1 cellular context compared by ENCODE assay signal in the genomic region with DNA sequence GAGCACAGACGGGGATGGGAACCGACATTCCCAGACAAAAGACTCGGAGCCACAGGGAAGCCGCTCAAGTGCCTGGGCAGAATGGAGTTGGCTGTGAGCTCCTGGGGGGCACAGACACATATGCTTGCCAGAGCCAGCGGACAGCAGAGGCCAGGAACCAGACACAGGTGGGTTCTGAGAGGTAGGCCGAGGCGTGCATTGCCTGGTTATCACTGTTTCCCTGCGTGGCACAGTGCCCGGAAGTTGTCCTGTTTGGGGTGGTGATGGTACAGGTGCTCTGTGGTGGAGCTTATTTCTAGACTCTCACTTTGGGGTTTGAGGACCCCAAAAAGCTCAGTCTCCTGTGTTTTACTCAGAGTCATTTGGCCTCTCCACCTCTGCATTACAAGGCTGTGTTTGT.
TF ChIP-seq lines count a peak whose summit lies in the region.

No MANE protein-coding gene starts in this region.

TF ChIP-seq in WTC11, 78 proteins besides CTCF, POLR2A, EP300 and RAD21:
- TF ChIP-seq, protein P1, sequence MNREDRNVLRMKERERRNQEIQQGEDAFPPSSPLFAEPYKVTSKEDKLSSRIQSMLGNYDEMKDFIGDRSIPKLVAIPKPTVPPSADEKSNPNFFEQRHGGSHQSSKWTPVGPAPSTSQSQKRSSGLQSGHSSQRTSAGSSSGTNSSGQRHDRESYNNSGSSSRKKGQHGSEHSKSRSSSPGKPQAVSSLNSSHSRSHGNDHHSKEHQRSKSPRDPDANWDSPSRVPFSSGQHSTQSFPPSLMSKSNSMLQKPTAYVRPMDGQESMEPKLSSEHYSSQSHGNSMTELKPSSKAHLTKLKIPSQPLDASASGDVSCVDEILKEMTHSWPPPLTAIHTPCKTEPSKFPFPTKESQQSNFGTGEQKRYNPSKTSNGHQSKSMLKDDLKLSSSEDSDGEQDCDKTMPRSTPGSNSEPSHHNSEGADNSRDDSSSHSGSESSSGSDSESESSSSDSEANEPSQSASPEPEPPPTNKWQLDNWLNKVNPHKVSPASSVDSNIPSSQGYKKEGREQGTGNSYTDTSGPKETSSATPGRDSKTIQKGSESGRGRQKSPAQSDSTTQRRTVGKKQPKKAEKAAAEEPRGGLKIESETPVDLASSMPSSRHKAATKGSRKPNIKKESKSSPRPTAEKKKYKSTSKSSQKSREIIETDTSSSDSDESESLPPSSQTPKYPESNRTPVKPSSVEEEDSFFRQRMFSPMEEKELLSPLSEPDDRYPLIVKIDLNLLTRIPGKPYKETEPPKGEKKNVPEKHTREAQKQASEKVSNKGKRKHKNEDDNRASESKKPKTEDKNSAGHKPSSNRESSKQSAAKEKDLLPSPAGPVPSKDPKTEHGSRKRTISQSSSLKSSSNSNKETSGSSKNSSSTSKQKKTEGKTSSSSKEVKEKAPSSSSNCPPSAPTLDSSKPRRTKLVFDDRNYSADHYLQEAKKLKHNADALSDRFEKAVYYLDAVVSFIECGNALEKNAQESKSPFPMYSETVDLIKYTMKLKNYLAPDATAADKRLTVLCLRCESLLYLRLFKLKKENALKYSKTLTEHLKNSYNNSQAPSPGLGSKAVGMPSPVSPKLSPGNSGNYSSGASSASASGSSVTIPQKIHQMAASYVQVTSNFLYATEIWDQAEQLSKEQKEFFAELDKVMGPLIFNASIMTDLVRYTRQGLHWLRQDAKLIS (CRISPR knock-in tag; IDR thresholded peaks at IDR 0.05; ENCODE audit: borderline replicate concordance) = no peak
- TF ChIP-seq FOXP1 (CRISPR knock-in tag; IDR thresholded peaks at IDR 0.05; ENCODE audit: borderline replicate concordance) (no peak), IRF2 (CRISPR knock-in tag; IDR thresholded peaks at IDR 0.05; ENCODE audit: borderline replicate concordance, low read depth) (no peak), NFYB (CRISPR knock-in tag; conservative IDR thresholded peaks at IDR 0.05; ENCODE audit: low read depth) (no peak), MXD4 (CRISPR knock-in tag; IDR thresholded peaks at IDR 0.05; ENCODE audit: borderline replicate concordance) (no peak), SP1 (CRISPR knock-in tag; conservative IDR thresholded peaks at IDR 0.05) (no peak), GRHL2 (CRISPR knock-in tag; IDR thresholded peaks at IDR 0.05; ENCODE audit: insufficient replicate concordance, severe bottlenecking) (no peak)
- TF ChIP-seq, protein P2, sequence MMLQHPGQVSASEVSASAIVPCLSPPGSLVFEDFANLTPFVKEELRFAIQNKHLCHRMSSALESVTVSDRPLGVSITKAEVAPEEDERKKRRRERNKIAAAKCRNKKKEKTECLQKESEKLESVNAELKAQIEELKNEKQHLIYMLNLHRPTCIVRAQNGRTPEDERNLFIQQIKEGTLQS (CRISPR knock-in tag; conservative IDR thresholded peaks at IDR 0.05) = no peak
- TF ChIP-seq, protein P3, sequence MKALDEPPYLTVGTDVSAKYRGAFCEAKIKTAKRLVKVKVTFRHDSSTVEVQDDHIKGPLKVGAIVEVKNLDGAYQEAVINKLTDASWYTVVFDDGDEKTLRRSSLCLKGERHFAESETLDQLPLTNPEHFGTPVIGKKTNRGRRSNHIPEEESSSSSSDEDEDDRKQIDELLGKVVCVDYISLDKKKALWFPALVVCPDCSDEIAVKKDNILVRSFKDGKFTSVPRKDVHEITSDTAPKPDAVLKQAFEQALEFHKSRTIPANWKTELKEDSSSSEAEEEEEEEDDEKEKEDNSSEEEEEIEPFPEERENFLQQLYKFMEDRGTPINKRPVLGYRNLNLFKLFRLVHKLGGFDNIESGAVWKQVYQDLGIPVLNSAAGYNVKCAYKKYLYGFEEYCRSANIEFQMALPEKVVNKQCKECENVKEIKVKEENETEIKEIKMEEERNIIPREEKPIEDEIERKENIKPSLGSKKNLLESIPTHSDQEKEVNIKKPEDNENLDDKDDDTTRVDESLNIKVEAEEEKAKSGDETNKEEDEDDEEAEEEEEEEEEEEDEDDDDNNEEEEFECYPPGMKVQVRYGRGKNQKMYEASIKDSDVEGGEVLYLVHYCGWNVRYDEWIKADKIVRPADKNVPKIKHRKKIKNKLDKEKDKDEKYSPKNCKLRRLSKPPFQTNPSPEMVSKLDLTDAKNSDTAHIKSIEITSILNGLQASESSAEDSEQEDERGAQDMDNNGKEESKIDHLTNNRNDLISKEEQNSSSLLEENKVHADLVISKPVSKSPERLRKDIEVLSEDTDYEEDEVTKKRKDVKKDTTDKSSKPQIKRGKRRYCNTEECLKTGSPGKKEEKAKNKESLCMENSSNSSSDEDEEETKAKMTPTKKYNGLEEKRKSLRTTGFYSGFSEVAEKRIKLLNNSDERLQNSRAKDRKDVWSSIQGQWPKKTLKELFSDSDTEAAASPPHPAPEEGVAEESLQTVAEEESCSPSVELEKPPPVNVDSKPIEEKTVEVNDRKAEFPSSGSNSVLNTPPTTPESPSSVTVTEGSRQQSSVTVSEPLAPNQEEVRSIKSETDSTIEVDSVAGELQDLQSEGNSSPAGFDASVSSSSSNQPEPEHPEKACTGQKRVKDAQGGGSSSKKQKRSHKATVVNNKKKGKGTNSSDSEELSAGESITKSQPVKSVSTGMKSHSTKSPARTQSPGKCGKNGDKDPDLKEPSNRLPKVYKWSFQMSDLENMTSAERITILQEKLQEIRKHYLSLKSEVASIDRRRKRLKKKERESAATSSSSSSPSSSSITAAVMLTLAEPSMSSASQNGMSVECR (CRISPR knock-in tag; IDR thresholded peaks at IDR 0.05; ENCODE audit: borderline replicate concordance) = no peak
- TF ChIP-seq, protein P4, sequence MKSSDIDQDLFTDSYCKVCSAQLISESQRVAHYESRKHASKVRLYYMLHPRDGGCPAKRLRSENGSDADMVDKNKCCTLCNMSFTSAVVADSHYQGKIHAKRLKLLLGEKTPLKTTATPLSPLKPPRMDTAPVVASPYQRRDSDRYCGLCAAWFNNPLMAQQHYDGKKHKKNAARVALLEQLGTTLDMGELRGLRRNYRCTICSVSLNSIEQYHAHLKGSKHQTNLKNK (CRISPR knock-in tag; IDR thresholded peaks at IDR 0.05) = no peak
TF ChIP-seq in WTC11: peak in this region for 0.
